ENCODE assay signal across 1 cellular context in genomic region chr4:88591787-88592599, GRCh38.
TF ChIP-seq lines count a peak whose summit lies in the region.

Gene HERC3, plus strand, starts transcription at chr4:88592480. Its CDS starts 13,344 bp downstream, at chr4:88605824.

TF ChIP-seq in K562, 482 proteins besides CTCF, POLR2A, EP300 and RAD21 (continued from another document and continues in another):
- no peak for TF ChIP-seq ZBTB49 (CRISPR knock-in tag; IDR thresholded peaks at IDR 0.05; ENCODE audit: borderline replicate concordance)
- TF ChIP-seq LCOR (CRISPR knock-in tag; IDR thresholded peaks at IDR 0.05): 0 out of 2 replicates have a peak, but pooled peaks have one; percentile 22
- TF ChIP-seq SNIP1 (IDR thresholded peaks at IDR 0.05; ENCODE audit: low read depth): no peak
- TF ChIP-seq ZNF253 (CRISPR knock-in tag; conservative IDR thresholded peaks at IDR 0.05): no peak
- no peak for TF ChIP-seq SREBF1 (IDR thresholded peaks at IDR 0.05; ENCODE audit: borderline replicate concordance, low read depth, low read length)
- TF ChIP-seq SIN3A (IDR thresholded peaks at IDR 0.05; ENCODE audit: borderline replicate concordance in 2 of 2, control insufficient read depth in 1 of 2, low read depth in 2 of 2, low read length in 2 of 2): 0 out of 4 replicates have a peak, but pooled peaks of 1 of the 2 experiments have one; percentile 4
- TF ChIP-seq JUND (IDR thresholded peaks at IDR 0.05; ENCODE audit: borderline replicate concordance, low read depth, low read length): no peak
- TF ChIP-seq JUND (tag; IDR thresholded peaks at IDR 0.05; ENCODE audit: borderline replicate concordance, low read depth, low read length): no peak
- no peak for TF ChIP-seq PHTF2 (CRISPR knock-in tag; IDR thresholded peaks at IDR 0.05)
- peak; percentile 26 for TF ChIP-seq PRDM10 (IDR thresholded peaks at IDR 0.05; ENCODE audit: partially characterized antibody)
- TF ChIP-seq ZNF717 (CRISPR knock-in tag; IDR thresholded peaks at IDR 0.05): no peak
- TF ChIP-seq SMARCC2 (IDR thresholded peaks at IDR 0.05; ENCODE audit: low read depth): no peak
- TF ChIP-seq ZNF764 (CRISPR knock-in tag; IDR thresholded peaks at IDR 0.05; ENCODE audit: low read depth): no peak
- TF ChIP-seq ZBTB7A (IDR thresholded peaks at IDR 0.05; ENCODE audit: borderline replicate concordance, control insufficient read depth, low read depth, low read length): peak; percentile 3; the same call in 1 of the 2 replicates
- no peak for TF ChIP-seq PML (IDR thresholded peaks at IDR 0.05; ENCODE audit: low read length)
- TF ChIP-seq ZNF347 (CRISPR knock-in tag; IDR thresholded peaks at IDR 0.05; ENCODE audit: low read depth): no peak
- TF ChIP-seq BHLHE40 (IDR thresholded peaks at IDR 0.05; ENCODE audit: low read length): peak; percentile 89
- TF ChIP-seq CREB5 (CRISPR knock-in tag; IDR thresholded peaks at IDR 0.05): no peak
- no peak for TF ChIP-seq E2F1 (CRISPR knock-in tag; IDR thresholded peaks at IDR 0.05)
- peak; percentile 5 for TF ChIP-seq SAP30 (IDR thresholded peaks at IDR 0.05; ENCODE audit: borderline replicate concordance, insufficient read depth, low read depth, low read length, poor library complexity, severe bottlenecking)
- no peak for TF ChIP-seq CGGBP1 (CRISPR knock-in tag; IDR thresholded peaks at IDR 0.05)
- TF ChIP-seq TBP (optimal IDR thresholded peaks at IDR 0.05; ENCODE audit: low read depth, low read length): no peak
- no peak for TF ChIP-seq EZH2 (IDR thresholded peaks at IDR 0.05; ENCODE audit: borderline replicate concordance, low read depth, low read length)
- no peak for TF ChIP-seq NR1H2 (CRISPR knock-in tag; IDR thresholded peaks at IDR 0.05)
- TF ChIP-seq GMEB1 (CRISPR knock-in tag; IDR thresholded peaks at IDR 0.05): peak; percentile 16; the same call in 1 of the 2 replicates
- no peak for TF ChIP-seq ZNF695 (CRISPR knock-in tag; IDR thresholded peaks at IDR 0.05)
- no peak for TF ChIP-seq GTF2B (IDR thresholded peaks at IDR 0.05; ENCODE audit: extremely low read depth, insufficient read length)
- TF ChIP-seq MBD2 (IDR thresholded peaks at IDR 0.05; ENCODE audit: borderline replicate concordance, low read depth): peak; percentile 92
- peak; percentile 96 for TF ChIP-seq MGA (IDR thresholded peaks at IDR 0.05)
- peak; percentile 71 for TF ChIP-seq TFAP4 (CRISPR knock-in tag; IDR thresholded peaks at IDR 0.05; ENCODE audit: borderline replicate concordance)
- TF ChIP-seq SMAD3 (CRISPR knock-in tag; conservative IDR thresholded peaks at IDR 0.05): no peak
- TF ChIP-seq ZBTB17 (CRISPR knock-in tag; IDR thresholded peaks at IDR 0.05): no peak
